Comparison of ENCODE assay signal across 8 cellular contexts in genomic region chr20:62953839-62954703, GRCh38. TPM values are rescaled to one million over a fixed set of nuclear protein-coding genes. Genes with fewer than 3 reads are reported as not detected.
DNase-seq lines count a peak whose midpoint lies in the region; ATAC-seq lines count a peak whose summit lies in the region.

No MANE protein-coding gene starts in this region.

- peak overlapping the region; percentile 17 to 27 for H3K4me3 ChIP-seq in CD4-positive, alpha-beta memory T cell (ENCODE audit: low read length in 2 of 2)

- peaks cover 7% of the 10 kb centered on the region for H3K36me3 ChIP-seq in CD4-positive, alpha-beta memory T cell (ENCODE audit: insufficient read depth, low read length)

- no peaks in the 10 kb centered on the region for H3K27me3 ChIP-seq in CD4-positive, alpha-beta memory T cell (ENCODE audit: insufficient read depth, low read length)

- no peaks in the 10 kb centered on the region for H3K9me3 Mint-ChIP-seq in CD4-positive, alpha-beta memory T cell

- H3K27ac Mint-ChIP-seq in CD4-positive, alpha-beta memory T cell: peak overlapping the region; percentile 92 to 95 (median 93)

- H3K9me3 ChIP-seq in CD4-positive, alpha-beta memory T cell (ENCODE audit: control insufficient read depth in 1 of 2, low read length in 2 of 2): no peaks in the 10 kb centered on the region

- POLR2A ChIA-PET in CD4-positive, alpha-beta memory T cell (lab: Charles Lee; ENCODE audit: partially characterized antibody): interaction anchor here (0.8 to 3.7 kb wide), 20 partner anchors 10 to 214 kb away, joined by 3 to 66 read pairs (median 6); partner anchors contain the start of genes DIDO1, GID8 and TCFL5

- no peaks in the 10 kb centered on the region for H3K27me3 Mint-ChIP-seq in CD4-positive, alpha-beta memory T cell

- intact Hi-C loops in CD4-positive, alpha-beta memory T cell (cut with micrococcal nuclease): loop anchor here (1.0 to 10.0 kb wide), 5 partner anchors 16 to 51 kb away; partner anchors contain the start of genes BHLHE23, DIDO1 and GID8
- intact Hi-C loops in Right ventricle myocardium superior (cut with DNase I) (no loop called here), posterior cingulate gyrus (cut with DNase I) (no loop called here)

- H3K4me1 Mint-ChIP-seq in CD4-positive, alpha-beta memory T cell: peaks cover 11 to 31% (median 24%) of the 10 kb centered on the region in 4 donors

- CTCF ChIA-PET in CD4-positive, alpha-beta memory T cell (lab: Charles Lee; ENCODE audit: partially characterized antibody): interaction anchor here (0.8 to 3.7 kb wide), 14 partner anchors 16 to 70 kb away, joined by 3 to 21 read pairs (median 5); partner anchors contain the start of gene GID8

- peak overlapping the region; percentile 57 for H3K27ac ChIP-seq in CD4-positive, alpha-beta memory T cell (ENCODE audit: low read depth, low read length)

- peak; percentile 74 to 85 (median 77) for DNase-seq in CD4-positive, alpha-beta memory T cell
- DNase-seq in RPMI7951 (ENCODE audit: low read depth): peak; percentile 74
- peak; percentile 55 for DNase-seq in activated naive CD4-positive, alpha-beta T cell treated with Interleukin-2 at 50 U/mL for 16 hours
- DNase-seq in Right ventricle myocardium superior: peak; percentile 84
- peak in 8 of 10 donors; percentile 39 to 91 (median 54) for DNase-seq in posterior cingulate gyrus
- no peak for DNase-seq in NCI-H524 treated with DMSO at 0.1 percent for 48 hours (lab: John Stamatoyannopoulos, UW)

- peak overlapping the region; percentile 72 to 93 (median 83) for H3K4me3 Mint-ChIP-seq in CD4-positive, alpha-beta memory T cell

- H3K36me3 Mint-ChIP-seq in CD4-positive, alpha-beta memory T cell: peaks cover 0 to 11% of the 10 kb centered on the region in 2 donors

- peak; percentile 67 for ATAC-seq in GM19438 (IDR thresholded peaks at IDR 0.05; ENCODE audit: low read depth, unreplicated experiment)
- ATAC-seq in HG03520 (IDR thresholded peaks at IDR 0.05; ENCODE audit: unreplicated experiment): peak; percentile 65
- peak; percentile 69 for ATAC-seq in Right ventricle myocardium superior (ENCODE audit: poor library complexity)

- H3K4me1 ChIP-seq in CD4-positive, alpha-beta memory T cell (ENCODE audit: insufficient read depth, low read length): peaks cover 28% of the 10 kb centered on the region

RNA-seq across cellular contexts. Expression of gene SLC17A9, which starts 1.6 kb away (rescaled TPM):
- total RNA-seq in CD4-positive, alpha-beta memory T cell: 1 to 10 TPM; 2.1 to 2.4 TPM
- polyA plus RNA-seq in CD4-positive, alpha-beta memory T cell: under 1 TPM in 1 of 2 donors, not detected in 1; 0.13 TPM
- total RNA-seq in RPMI7951 (2014; rRNA removed; shearing (Covaris generic)): 4.8 and 6.3 TPM in 2 replicates
- total RNA-seq in Right ventricle myocardium superior: 0.73 TPM

RNA-seq across cellular contexts. Expression of gene GID8, which starts 16.1 kb away (rescaled TPM):
- total RNA-seq in CD4-positive, alpha-beta memory T cell: 10 to 100 TPM; 44.4 to 47.8 TPM
- polyA plus RNA-seq in CD4-positive, alpha-beta memory T cell: 10 to 100 TPM; 11.2 to 19.1 TPM
- total RNA-seq in RPMI7951 (2014; rRNA removed; shearing (Covaris generic)): 25.4 and 29.4 TPM in 2 replicates
- 15.5 TPM for total RNA-seq in Right ventricle myocardium superior

RNA-seq across cellular contexts. Expression of gene DIDO1, which starts 27.8 kb away (rescaled TPM):
- 100 to 1,000 TPM; 127 to 129 TPM for total RNA-seq in CD4-positive, alpha-beta memory T cell
- 10 to 100 TPM; 24.7 to 39.7 TPM for polyA plus RNA-seq in CD4-positive, alpha-beta memory T cell
- 30.0 and 32.1 TPM in 2 replicates for total RNA-seq in RPMI7951 (2014; rRNA removed; shearing (Covaris generic))
- 32.3 TPM for total RNA-seq in Right ventricle myocardium superior

RNA-seq across cellular contexts. Expression of gene BHLHE23, which starts 52.7 kb away (rescaled TPM):
- not detected for total RNA-seq in CD4-positive, alpha-beta memory T cell
- not detected for polyA plus RNA-seq in CD4-positive, alpha-beta memory T cell
- not detected in 2 replicates for total RNA-seq in RPMI7951 (2014; rRNA removed; shearing (Covaris generic))
- not detected for total RNA-seq in Right ventricle myocardium superior
